Comparison of ENCODE assay signal across 8 cellular contexts in genomic region chr11:43941257-43941879, GRCh38. TPM values are rescaled to one million over a fixed set of nuclear protein-coding genes. Genes with fewer than 3 reads are reported as not detected.
DNase-seq lines count a peak whose midpoint lies in the region; ATAC-seq and TF ChIP-seq lines count a peak whose summit lies in the region.

No MANE protein-coding gene starts in this region.

- peak overlapping the region; percentile 68 for H3K27ac ChIP-seq in VCaP
- H3K27ac ChIP-seq in subcutaneous abdominal adipose tissue (ENCODE audit: low read depth, low read length), result peak overlapping the region; percentile 46

- peaks cover 20% of the 10 kb centered on the region for H3K4me1 Mint-ChIP-seq in activated CD4-positive, alpha-beta T cell treated with anti-CD3 and anti-CD28 coated beads, Interleukin-2, amount 10 ng/mL, durations not matched to agents 7 days and 5 days
- H3K4me1 Mint-ChIP-seq in glutamatergic neuron (ENCODE audit: low read depth, unreplicated experiment), result peaks cover 13% of the 10 kb centered on the region

- DNase-seq in activated CD4-positive, alpha-beta T cell treated with anti-CD3 and anti-CD28 coated beads, Interleukin-2, amount 10 ng/mL, durations not matched to agents 7 days and 5 days, result no peak
- no peak for DNase-seq in activated CD4-positive, alpha-beta T cell treated with anti-CD3 and anti-CD28 coated beads, Interleukin-2, amount 50 U/mL, for 4 hours
- DNase-seq in glutamatergic neuron, result no peak
- DNase-seq in DMS153 treated with DMSO at 0.1 percent for 48 hours (lab: John Stamatoyannopoulos, UW; ENCODE audit: unreplicated experiment), result no peak

- peaks cover 0 to 21% (median 15%) of the 10 kb centered on the region in 5 donors for H3K27me3 ChIP-seq in subcutaneous abdominal adipose tissue (ENCODE audit: control insufficient read depth in 5 of 5, insufficient read depth in 4 of 5, low read length in 5 of 5)

- POLR2A ChIA-PET in activated CD4-positive, alpha-beta T cell treated with anti-CD3 and anti-CD28 coated beads, Interleukin-2, amount 10 ng/mL, durations not matched to agents 7 days and 5 days (lab: Charles Lee), result no interaction called here

- ATAC-seq in HG03175 (IDR thresholded peaks at IDR 0.05; ENCODE audit: unreplicated experiment) (no peak), GM18873 (IDR thresholded peaks at IDR 0.05; ENCODE audit: low FRiP score, unreplicated experiment) (no peak)

- TF ChIP-seq CTCF in VCaP (conservative IDR thresholded peaks at IDR 0.05) (no peak), glutamatergic neuron (IDR thresholded peaks at IDR 0.05; ENCODE audit: partially characterized antibody, unreplicated experiment) (no peak)

- no peak overlapping the region for H3K9ac ChIP-seq in subcutaneous abdominal adipose tissue (ENCODE audit: low read length in 5 of 5)

- H3K4me1 ChIP-seq in subcutaneous abdominal adipose tissue (ENCODE audit: control insufficient read depth in 5 of 5, insufficient read depth in 5 of 5, low read length in 5 of 5), result peaks cover 0 to 40% (median 28%) of the 10 kb centered on the region in 5 donors

- H3K4me3 ChIP-seq in subcutaneous abdominal adipose tissue (ENCODE audit: low read depth in 1 of 5, low read length in 5 of 5), result peak overlapping the region in 3 of 5 donors; percentile 36 to 96 (median 51)

- H3K9me3 Mint-ChIP-seq in activated CD4-positive, alpha-beta T cell treated with anti-CD3 and anti-CD28 coated beads, Interleukin-2, amount 10 ng/mL, durations not matched to agents 7 days and 5 days, result no peaks in the 10 kb centered on the region
- H3K9me3 Mint-ChIP-seq in glutamatergic neuron (ENCODE audit: unreplicated experiment), result peaks cover 26% of the 10 kb centered on the region

- peaks cover 59% of the 10 kb centered on the region for H3K27me3 Mint-ChIP-seq in activated CD4-positive, alpha-beta T cell treated with anti-CD3 and anti-CD28 coated beads, Interleukin-2, amount 10 ng/mL, durations not matched to agents 7 days and 5 days
- H3K27me3 Mint-ChIP-seq in glutamatergic neuron (ENCODE audit: unreplicated experiment), result peaks cover 26% of the 10 kb centered on the region

- H3K9me3 ChIP-seq in subcutaneous abdominal adipose tissue (ENCODE audit: control insufficient read depth in 5 of 5, low read length in 5 of 5), result no peaks in the 10 kb centered on the region

- no peaks in the 10 kb centered on the region for H3K36me3 ChIP-seq in subcutaneous abdominal adipose tissue (ENCODE audit: control insufficient read depth in 5 of 5, insufficient read depth in 5 of 5, low read length in 5 of 5)

- peaks cover 2% of the 10 kb centered on the region for H3K36me3 Mint-ChIP-seq in activated CD4-positive, alpha-beta T cell treated with anti-CD3 and anti-CD28 coated beads, Interleukin-2, amount 10 ng/mL, durations not matched to agents 7 days and 5 days (ENCODE audit: low read depth)
- peaks cover 4% of the 10 kb centered on the region for H3K36me3 Mint-ChIP-seq in glutamatergic neuron (ENCODE audit: unreplicated experiment)

- peak overlapping the region; percentile 73 for H3K4me3 Mint-ChIP-seq in activated CD4-positive, alpha-beta T cell treated with anti-CD3 and anti-CD28 coated beads, Interleukin-2, amount 10 ng/mL, durations not matched to agents 7 days and 5 days
- H3K4me3 Mint-ChIP-seq in glutamatergic neuron (ENCODE audit: unreplicated experiment), result peak overlapping the region; percentile 99

- no peak overlapping the region for H3K27ac Mint-ChIP-seq in activated CD4-positive, alpha-beta T cell treated with anti-CD3 and anti-CD28 coated beads, Interleukin-2, amount 10 ng/mL, durations not matched to agents 7 days and 5 days
- H3K27ac Mint-ChIP-seq in glutamatergic neuron (ENCODE audit: unreplicated experiment), result peak overlapping the region; percentile 100

- CTCF ChIA-PET in activated CD4-positive, alpha-beta T cell treated with anti-CD3 and anti-CD28 coated beads, Interleukin-2, amount 10 ng/mL, durations not matched to agents 7 days and 5 days (lab: Charles Lee), result interaction anchor here (0.6 to 0.8 kb wide), 3 partner anchors 28 to 52 kb away, joined by 3 to 4 read pairs (median 4); no protein-coding TSS in a partner anchor

RNA-seq across cellular contexts. Expression of gene C11orf96, which starts 1.1 kb away (rescaled TPM):
- total RNA-seq in activated CD4-positive, alpha-beta T cell treated with anti-CD3 and anti-CD28 coated beads, Interleukin-2, amount 10 ng/mL, durations not matched to agents 7 days and 5 days, result not detected
- 74.9 TPM for total RNA-seq in glutamatergic neuron (ENCODE audit: unreplicated experiment)

Comparison
In these comparisons a context has a peak if more than half of its experiments do, and no peak if none do; other contexts are left out.
1. RNA of gene C11orf96, which starts 1.1 kb away (total RNA-seq): 74.9 TPM in glutamatergic neuron (single experiment); not detected in activated CD4-positive, alpha-beta T cell treated with anti-CD3 and anti-CD28 coated beads, Interleukin-2, amount 10 ng/mL, durations not matched to agents 7 days and 5 days; every median in the first group is over 10 times any median in the second.